Comparison of ENCODE assay signal across 16 cellular contexts in the genomic region with DNA sequence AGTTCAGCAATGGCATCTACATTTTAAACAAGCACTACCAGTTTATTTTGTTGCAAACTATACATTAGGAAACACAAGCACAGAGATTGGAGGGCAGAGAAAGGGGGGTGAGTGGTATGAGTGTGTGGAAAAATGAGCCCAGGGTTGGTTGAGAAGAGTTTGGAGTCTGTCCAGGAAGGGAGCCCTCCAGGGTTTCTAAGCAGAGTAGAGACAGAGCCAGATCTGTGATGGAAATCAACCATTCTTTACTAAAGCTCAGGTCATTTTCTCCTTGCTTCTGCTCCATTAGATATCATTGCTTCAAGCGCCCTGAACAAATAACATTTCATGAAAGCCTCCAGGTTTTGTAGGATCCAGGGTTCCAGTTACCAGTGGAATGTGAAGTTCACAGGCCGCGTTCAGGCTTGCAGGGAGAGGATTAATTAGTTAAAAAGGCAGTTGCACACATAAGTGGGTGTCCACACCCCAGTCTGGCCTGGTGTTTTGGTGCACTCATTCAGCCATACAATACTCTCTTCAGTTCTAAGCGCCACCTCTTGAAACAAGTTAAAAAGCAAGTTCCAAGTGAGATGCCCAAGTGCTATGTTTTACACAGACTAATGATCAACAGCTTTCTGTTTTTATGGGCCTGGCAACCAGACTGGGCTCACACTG. TPM values are rescaled to one million over a fixed set of nuclear protein-coding genes. Genes with fewer than 3 reads are reported as not detected.
DNase-seq lines count a peak whose midpoint lies in the region; ATAC-seq, FAIRE-seq and TF ChIP-seq lines count a peak whose summit lies in the region.
"Had no signal": no experiment of that assay in that cellular context is flagged by ENCODE, and none has a peak within 500 bp of the region (broad histone marks: within the 10 kb centered on the region; RNA-seq: fewer than 3 reads in every experiment).

No MANE protein-coding gene starts in this region.

- peaks cover 10% of the 10 kb centered on the region for H3K4me1 Mint-ChIP-seq in astrocyte (ENCODE audit: low read depth, unreplicated experiment)
- H3K4me1 Mint-ChIP-seq: activated naive CD8-positive, alpha-beta T cell treated with anti-CD3 and anti-CD28 coated beads, Interleukin-2, amount 10 ng/mL, durations not matched to agents 7 days and 5 days; stimulated activated memory B cell treated with anti-CD40 and anti-IgM and Interleukin-4, amounts not matched to agents 10 μg/mL and 1 μg/mL and 100 μg/mL, for 72 hours had no signal

- H3K27me3 ChIP-seq in cardiac muscle cell (no peaks in the 10 kb centered on the region), right atrium auricular region (no peaks in the 10 kb centered on the region), astrocyte (ENCODE audit: insufficient read depth, low read length) (no peaks in the 10 kb centered on the region)
- H3K27me3 ChIP-seq: neutrophil had no signal

- no peaks in the 10 kb centered on the region for H3K27me3 Mint-ChIP-seq in astrocyte (ENCODE audit: low read depth, unreplicated experiment)

- H3K9me3 Mint-ChIP-seq in astrocyte (ENCODE audit: unreplicated experiment), result no peaks in the 10 kb centered on the region
- H3K9me3 Mint-ChIP-seq: dendritic cell treated with granulocyte-macrophage colony-stimulating factor and Interleukin-4, amounts not matched to agents 40 ng/mL and 50 ng/mL, for 4 days; stimulated activated memory B cell treated with anti-CD40 and anti-IgM and Interleukin-4, amounts not matched to agents 10 μg/mL and 1 μg/mL and 100 μg/mL, for 72 hours; T-helper 1 cell treated with Interleukin-12 subunit alpha and Interleukin-12 subunit beta and Interleukin-4 antibody, amounts not matched to agents 30 μg/mL and 1 μg/mL, for 36 hours had no signal

- TF ChIP-seq CTCF in cardiac muscle cell (IDR thresholded peaks at IDR 0.05; ENCODE audit: low read depth, low read length), result no peak
- TF ChIP-seq CTCF in right atrium auricular region (IDR thresholded peaks at IDR 0.05), result no peak
- TF ChIP-seq CTCF in astrocyte (IDR thresholded peaks at IDR 0.05; ENCODE audit: insufficient read depth, low read depth, low read length), result no peak

- no peak overlapping the region for H3K4me2 ChIP-seq in astrocyte (ENCODE audit: low read length)

- H3K4me3 ChIP-seq in cardiac muscle cell (no peak overlapping the region), right atrium auricular region (no peak overlapping the region), astrocyte (ENCODE audit: insufficient read depth, low read depth, low read length) (no peak overlapping the region)

- H2AFZ ChIP-seq in astrocyte (ENCODE audit: low read depth, low read length), result no peak overlapping the region

- H3K79me2 ChIP-seq in astrocyte (ENCODE audit: insufficient read depth, low read length), result no peaks in the 10 kb centered on the region

- H3K4me1 ChIP-seq in cardiac muscle cell (ENCODE audit: low read depth) (peaks cover 12% of the 10 kb centered on the region), right atrium auricular region (peaks cover 0 to 6% of the 10 kb centered on the region in 2 donors), astrocyte (ENCODE audit: insufficient read depth, low read length) (no peaks in the 10 kb centered on the region)

- DNase-seq in cardiac muscle cell (ENCODE audit: low read depth in 1 of 2, low spot score in 1 of 2) (peak in 1 of 2 donors; percentile 15), right atrium auricular region (ENCODE audit: low spot score) (no peak), astrocyte (ENCODE audit: low read depth) (no peak), left kidney (ENCODE audit: low read depth, low spot score) (peak; percentile 66)
- no peak for DNase-seq in activated CD4-positive, alpha-beta T cell treated with anti-CD3 and anti-CD28 coated beads for 1 hour
- DNase-seq: activated naive CD8-positive, alpha-beta T cell treated with anti-CD3 and anti-CD28 coated beads, Interleukin-2, amount 10 ng/mL, durations not matched to agents 7 days and 5 days; NCI-H774; RPMI8226 had no signal

- FAIRE-seq in astrocyte (lab: Jason Lieb, UNC), result no peak

- ATAC-seq in GM18519 (IDR thresholded peaks at IDR 0.05; ENCODE audit: low FRiP score, unreplicated experiment), result no peak
- ATAC-seq in HG02852 (IDR thresholded peaks at IDR 0.05; ENCODE audit: unreplicated experiment), result no peak
- no peak for ATAC-seq in HG02884 (IDR thresholded peaks at IDR 0.05; ENCODE audit: unreplicated experiment)
- ATAC-seq: activated CD4-positive, CD25-positive, alpha-beta regulatory T cell treated with anti-CD3 and anti-CD28 coated beads, Interleukin-2, amount 50 U/mL, for 24 hours; stimulated activated memory B cell treated with anti-CD40 and anti-IgM and Interleukin-4, amounts not matched to agents 10 μg/mL and 1 μg/mL and 100 μg/mL, for 72 hours had no signal

- no peak overlapping the region for H3K9ac ChIP-seq in astrocyte (ENCODE audit: low read length)

- H3K36me3 ChIP-seq in cardiac muscle cell (no peaks in the 10 kb centered on the region), right atrium auricular region (no peaks in the 10 kb centered on the region), astrocyte (ENCODE audit: insufficient read depth, low read length) (no peaks in the 10 kb centered on the region)
- H3K36me3 ChIP-seq: neutrophil had no signal

- peak overlapping the region; percentile 49 for H3K27ac Mint-ChIP-seq in astrocyte (ENCODE audit: unreplicated experiment)
- H3K27ac Mint-ChIP-seq: activated naive CD8-positive, alpha-beta T cell treated with anti-CD3 and anti-CD28 coated beads, Interleukin-2, amount 10 ng/mL, durations not matched to agents 7 days and 5 days; dendritic cell treated with granulocyte-macrophage colony-stimulating factor and Interleukin-4, amounts not matched to agents 40 ng/mL and 50 ng/mL, for 4 days; stimulated activated memory B cell treated with anti-CD40 and anti-IgM and Interleukin-4, amounts not matched to agents 10 μg/mL and 1 μg/mL and 100 μg/mL, for 72 hours; T-helper 1 cell treated with Interleukin-12 subunit alpha and Interleukin-12 subunit beta and Interleukin-4 antibody, amounts not matched to agents 30 μg/mL and 1 μg/mL, for 36 hours had no signal

- H3K36me3 Mint-ChIP-seq in astrocyte (ENCODE audit: low read depth, unreplicated experiment), result no peaks in the 10 kb centered on the region
- H3K36me3 Mint-ChIP-seq: activated naive CD8-positive, alpha-beta T cell treated with anti-CD3 and anti-CD28 coated beads, Interleukin-2, amount 10 ng/mL, durations not matched to agents 7 days and 5 days; stimulated activated memory B cell treated with anti-CD40 and anti-IgM and Interleukin-4, amounts not matched to agents 10 μg/mL and 1 μg/mL and 100 μg/mL, for 72 hours had no signal

- H3K4me3 Mint-ChIP-seq in astrocyte (ENCODE audit: unreplicated experiment), result no peak overlapping the region
- H3K4me3 Mint-ChIP-seq: activated naive CD8-positive, alpha-beta T cell treated with anti-CD3 and anti-CD28 coated beads, Interleukin-2, amount 10 ng/mL, durations not matched to agents 7 days and 5 days; dendritic cell treated with granulocyte-macrophage colony-stimulating factor and Interleukin-4, amounts not matched to agents 40 ng/mL and 50 ng/mL, for 4 days; stimulated activated memory B cell treated with anti-CD40 and anti-IgM and Interleukin-4, amounts not matched to agents 10 μg/mL and 1 μg/mL and 100 μg/mL, for 72 hours; T-helper 1 cell treated with Interleukin-12 subunit alpha and Interleukin-12 subunit beta and Interleukin-4 antibody, amounts not matched to agents 30 μg/mL and 1 μg/mL, for 36 hours had no signal

- no peaks in the 10 kb centered on the region for H4K20me1 ChIP-seq in astrocyte (ENCODE audit: insufficient read depth, low read length)

- no peaks in the 10 kb centered on the region for H3K9me3 ChIP-seq in cardiac muscle cell (ENCODE audit: low read depth)
- H3K9me3 ChIP-seq in right atrium auricular region, result no peaks in the 10 kb centered on the region
- no peaks in the 10 kb centered on the region for H3K9me3 ChIP-seq in astrocyte (ENCODE audit: insufficient read depth, low read depth, low read length)
- H3K9me3 ChIP-seq: neutrophil had no signal

- H3K27ac ChIP-seq in cardiac muscle cell (peak overlapping the region; percentile 21), right atrium auricular region (no peak overlapping the region), astrocyte (ENCODE audit: low read depth, low read length) (no peak overlapping the region)
- H3K27ac ChIP-seq: neutrophil had no signal

RNA-seq across cellular contexts. Expression of gene BOC, which starts 16.5 kb away (rescaled TPM):
- total RNA-seq in cardiac muscle cell (14.1 and 18.1 TPM in 2 replicates), right atrium auricular region (10 to 100 TPM; 10.6 to 15.4 TPM), astrocyte (20.2 TPM in 2 replicates)
- polyA plus RNA-seq in cardiac muscle cell, result 9.5 and 14.3 TPM in 2 replicates
- total RNA-seq: activated naive CD8-positive, alpha-beta T cell treated with anti-CD3 and anti-CD28 coated beads, Interleukin-2, amount 10 ng/mL, durations not matched to agents 7 days and 5 days had no signal
